8 cellular contexts compared by ENCODE assay signal in genomic region chr6:116450769-116451740, GRCh38.
DNase-seq lines count a peak whose midpoint lies in the region; ATAC-seq lines count a peak whose summit lies in the region.

No MANE protein-coding gene starts in this region.

- ATAC-seq in GM18861 (IDR thresholded peaks at IDR 0.05; ENCODE audit: unreplicated experiment), result peak; percentile 87
- peak; percentile 90 for ATAC-seq in HG02610 (IDR thresholded peaks at IDR 0.05; ENCODE audit: unreplicated experiment)

- peak; percentile 87 for DNase-seq in MV-4-11 (lab: John Stamatoyannopoulos, UW)
- DNase-seq in kidney tubule cell (ENCODE audit: low spot score), result peak; percentile 64
- DNase-seq in SHP77 (lab: John Stamatoyannopoulos, UW), result no peak
- no peak for DNase-seq in AG08396 (ENCODE audit: low spot score)
- DNase-seq in NCI-H1417 treated with DMSO at 0.1 percent for 48 hours (lab: John Stamatoyannopoulos, UW), result no peak
- no peak for DNase-seq in stimulated activated CD4-positive, alpha-beta T cell treated with anti-CD3 and anti-CD28 coated beads, Interleukin-4, amount 100 ng/mL, for 1 hour

Comparison
In these comparisons a context has a peak if more than half of its experiments do, and no peak if none do; other contexts are left out.
1. DNase-seq: peak in MV-4-11 (single experiment) and kidney tubule cell (single experiment); none in SHP77 (0 of 2), AG08396 (single experiment), NCI-H1417 treated with DMSO at 0.1 percent for 48 hours (single experiment) and stimulated activated CD4-positive, alpha-beta T cell treated with anti-CD3 and anti-CD28 coated beads, Interleukin-4, amount 100 ng/mL, for 1 hour (single experiment).